In the genomic region with DNA sequence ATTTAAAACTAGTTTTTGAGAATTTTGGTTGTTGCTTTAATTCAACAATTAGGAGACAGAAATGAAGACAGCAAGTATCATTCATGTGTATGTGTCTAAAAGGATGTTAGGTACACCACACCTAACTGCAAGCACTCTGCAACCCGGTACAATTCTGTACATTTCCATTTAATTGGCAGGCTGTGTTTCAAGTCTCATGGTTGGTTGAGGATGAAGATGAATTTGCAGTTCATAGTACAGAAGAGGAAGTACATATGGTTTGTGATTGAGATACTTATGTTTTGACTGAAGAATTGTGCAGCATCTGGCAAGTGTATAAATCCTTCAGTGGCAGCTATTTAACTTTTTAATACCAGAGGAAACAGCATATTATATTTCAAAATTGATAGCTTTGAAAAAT, we compare ENCODE assay signal across 23 cellular contexts.
DNase-seq lines count a peak whose midpoint lies in the region; ATAC-seq and TF ChIP-seq lines count a peak whose summit lies in the region.
"Had no signal": no experiment of that assay in that cellular context is flagged by ENCODE, and none has a peak within 500 bp of the region (broad histone marks: within the 10 kb centered on the region; RNA-seq: fewer than 3 reads in every experiment).

No MANE protein-coding gene starts in this region.

- H3K4me1 ChIP-seq in OCI-LY3 (ENCODE audit: low read length) (peaks cover 21% of the 10 kb centered on the region), tibial nerve (no peaks in the 10 kb centered on the region)
- H3K4me1 ChIP-seq: A549, right lobe of liver had no signal

- H3K27ac ChIP-seq in OCI-LY3 (ENCODE audit: low read length) = peak overlapping the region; percentile 29
- H3K27ac ChIP-seq in tibial nerve = no peak overlapping the region
- H3K27ac ChIP-seq: A549, cardiac muscle cell, dorsolateral prefrontal cortex, right lobe of liver had no signal

- no peaks in the 10 kb centered on the region for H4K20me1 ChIP-seq in OCI-LY3 (ENCODE audit: insufficient read depth, low read length)

- peak overlapping the region; percentile 51 for H3K4me2 ChIP-seq in OCI-LY3 (ENCODE audit: low read length)
- H3K4me2 ChIP-seq: A549, SK-N-SH had no signal

- no peaks in the 10 kb centered on the region for H3K79me2 ChIP-seq in OCI-LY3 (ENCODE audit: low read length)

- H3K36me3 Mint-ChIP-seq in stimulated activated naive B cell treated with anti-CD40 and anti-IgM and Interleukin-4, amounts not matched to agents 10 μg/mL and 1 μg/mL and 100 μg/mL, for 72 hours = no peaks in the 10 kb centered on the region
- H3K36me3 Mint-ChIP-seq: type B pancreatic cell had no signal

- no peak for TF ChIP-seq EP300 in tibial nerve (IDR thresholded peaks at IDR 0.05)

- peaks cover 4 to 10% of the 10 kb centered on the region in 2 donors for H3K4me1 Mint-ChIP-seq in stimulated activated naive B cell treated with anti-CD40 and anti-IgM and Interleukin-4, amounts not matched to agents 10 μg/mL and 1 μg/mL and 100 μg/mL, for 72 hours

- intact Hi-C loops in head of caudate nucleus (cut with DNase I) = no loop called here

- 60 to 61% methylated on average over 1 of the region's 1 CpG for WGBS in tibial nerve, 2 donors

- no peak for TF ChIP-seq POLR2A in tibial nerve (IDR thresholded peaks at IDR 0.05)

- peak; percentile 85 for ATAC-seq in HG03025 (IDR thresholded peaks at IDR 0.05; ENCODE audit: low FRiP score, unreplicated experiment)
- peak; percentile 80 to 87 for ATAC-seq in stimulated activated naive B cell treated with anti-CD40 and anti-IgM and Interleukin-4, amounts not matched to agents 10 μg/mL and 1 μg/mL and 100 μg/mL, for 72 hours (replicated peaks)
- ATAC-seq: A549; HepG2; left colon; right lobe of liver; stimulated activated naive CD8-positive, alpha-beta T cell treated with anti-CD3 and anti-CD28 coated beads, Interleukin-15, Interleukin-2, amounts not matched to agents 100 U/mL and 50 U/mL, for 24 hours had no signal

- H2AFZ ChIP-seq in OCI-LY3 (ENCODE audit: low read depth, low read length) = no peak overlapping the region

- H3K27ac Mint-ChIP-seq in stimulated activated naive B cell treated with anti-CD40 and anti-IgM and Interleukin-4, amounts not matched to agents 10 μg/mL and 1 μg/mL and 100 μg/mL, for 72 hours = no peak overlapping the region

- H3K4me3 ChIP-seq in OCI-LY3 (ENCODE audit: low read length) (no peak overlapping the region), tibial nerve (no peak overlapping the region)
- H3K4me3 ChIP-seq: A549, cardiac muscle cell, dorsolateral prefrontal cortex, right lobe of liver had no signal

- TF ChIP-seq CTCF in OCI-LY3 (IDR thresholded peaks at IDR 0.05; ENCODE audit: low read depth, low read length) = no peak
- no peak for TF ChIP-seq CTCF in tibial nerve (IDR thresholded peaks at IDR 0.05)

- DNase-seq in NCI-H510A treated with DMSO at 0.1 percent for 48 hours (lab: John Stamatoyannopoulos, UW) (peak; percentile 5), NCI-H510A (lab: John Stamatoyannopoulos, UW) (no peak), tibial nerve (ENCODE audit: low spot score in 2 of 2) (no peak), head of caudate nucleus (no peak), hippocampal formation (lab: John Stamatoyannopoulos, UW) (no peak)
- DNase-seq in stimulated activated naive B cell treated with anti-CD40 and anti-IgM and Interleukin-4, amounts not matched to agents 10 μg/mL and 1 μg/mL and 100 μg/mL, for 72 hours = no peak
- DNase-seq: activated CD4-positive, CD25-positive, alpha-beta regulatory T cell treated with anti-CD3 and anti-CD28 coated beads, Interleukin-2, amount 50 U/mL, for 72 hours; C1 segment of cervical spinal cord; DMS153; dorsolateral prefrontal cortex; erythroblast; left colon; NCI-H1930; right lobe of liver; SK-N-SH; stimulated activated naive CD8-positive, alpha-beta T cell treated with anti-CD3 and anti-CD28 coated beads, Interleukin-15, Interleukin-2, amounts not matched to agents 100 U/mL and 50 U/mL, for 24 hours; T1000 had no signal

- H3K4me3 Mint-ChIP-seq in stimulated activated naive B cell treated with anti-CD40 and anti-IgM and Interleukin-4, amounts not matched to agents 10 μg/mL and 1 μg/mL and 100 μg/mL, for 72 hours = no peak overlapping the region
- H3K4me3 Mint-ChIP-seq: type B pancreatic cell had no signal

- peaks cover 0 to 6% of the 10 kb centered on the region in 2 donors for H3K27me3 Mint-ChIP-seq in stimulated activated naive B cell treated with anti-CD40 and anti-IgM and Interleukin-4, amounts not matched to agents 10 μg/mL and 1 μg/mL and 100 μg/mL, for 72 hours

- H3K27me3 ChIP-seq in OCI-LY3 (ENCODE audit: low read depth, low read length) (no peaks in the 10 kb centered on the region), tibial nerve (no peaks in the 10 kb centered on the region)
- H3K27me3 ChIP-seq: cardiac muscle cell, dorsolateral prefrontal cortex, right lobe of liver had no signal

- H3K36me3 ChIP-seq in OCI-LY3 (replicated peaks; ENCODE audit: low read depth, low read length) = no peaks in the 10 kb centered on the region
- H3K36me3 ChIP-seq in tibial nerve = no peaks in the 10 kb centered on the region
- H3K36me3 ChIP-seq: cardiac muscle cell, right lobe of liver had no signal

- H3K9me3 ChIP-seq in OCI-LY3 (ENCODE audit: insufficient read depth, low read length) (no peaks in the 10 kb centered on the region), tibial nerve (no peaks in the 10 kb centered on the region)
- H3K9me3 ChIP-seq: A549, right lobe of liver, SK-N-SH had no signal

- H3K9me3 Mint-ChIP-seq in stimulated activated naive B cell treated with anti-CD40 and anti-IgM and Interleukin-4, amounts not matched to agents 10 μg/mL and 1 μg/mL and 100 μg/mL, for 72 hours = no peaks in the 10 kb centered on the region
- H3K9me3 Mint-ChIP-seq: type B pancreatic cell had no signal

- H3K9ac ChIP-seq in OCI-LY3 (ENCODE audit: low read length) = no peak overlapping the region
- H3K9ac ChIP-seq: SK-N-SH had no signal
